ENCODE assay signal across 30 cellular contexts in the genomic region with DNA sequence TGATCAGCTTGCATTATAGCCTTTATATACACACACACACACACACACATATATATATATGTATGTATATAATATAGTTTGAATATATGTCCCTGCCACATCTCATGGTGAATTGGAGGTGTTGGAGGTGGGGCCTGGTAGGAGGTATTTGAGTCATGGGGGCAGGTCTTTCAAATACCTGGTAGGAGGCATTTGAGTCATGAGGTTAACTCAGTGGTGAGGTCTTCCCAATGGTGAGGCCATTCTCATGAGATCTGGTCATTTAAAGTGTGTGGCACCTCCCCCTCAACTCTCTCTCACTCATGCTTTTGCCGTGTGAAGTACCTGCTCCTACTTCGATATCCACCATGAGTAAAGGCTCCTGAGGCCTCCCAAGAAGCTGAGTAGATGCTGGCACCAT. TPM values are rescaled to one million over a fixed set of nuclear protein-coding genes. Genes with fewer than 3 reads are reported as not detected.
"Had no signal": no experiment of that assay in that cellular context is flagged by ENCODE, and none has a peak within 500 bp of the region (broad histone marks: within the 10 kb centered on the region; RNA-seq: fewer than 3 reads in every experiment).

No MANE protein-coding gene starts in this region.

- H2AFZ ChIP-seq: neural progenitor cell, parathyroid adenoma had no signal

- H3K4me1 Mint-ChIP-seq: naive thymus-derived CD4-positive, alpha-beta T cell; natural killer cell; neural progenitor cell had no signal

- H3K4me3 Mint-ChIP-seq: naive thymus-derived CD4-positive, alpha-beta T cell; natural killer cell; nephron; neural progenitor cell; stimulated activated memory B cell treated with anti-CD40 and anti-IgM and Interleukin-4, amounts not matched to agents 10 μg/mL and 1 μg/mL and 100 μg/mL, for 72 hours; stimulated activated naive CD8-positive, alpha-beta T cell treated with anti-CD3 and anti-CD28 coated beads, Interleukin-15, Interleukin-2, amounts not matched to agents 100 ng/mL and 50 ng/mL, for 24 hours; type B pancreatic cell had no signal

- H3K4me3 ChIP-seq: neural progenitor cell, ovary, psoas muscle, right lobe of liver, sigmoid colon, suprapubic skin, testis, tibial artery, transverse colon, upper lobe of right lung, uterus had no signal

- H3K9ac ChIP-seq: neural progenitor cell, parathyroid adenoma had no signal

- H3K9me3 Mint-ChIP-seq: natural killer cell; nephron; neural progenitor cell; stimulated activated memory B cell treated with anti-CD40 and anti-IgM and Interleukin-4, amounts not matched to agents 10 μg/mL and 1 μg/mL and 100 μg/mL, for 72 hours; stimulated activated naive CD8-positive, alpha-beta T cell treated with anti-CD3 and anti-CD28 coated beads, Interleukin-15, Interleukin-2, amounts not matched to agents 100 ng/mL and 50 ng/mL, for 24 hours; type B pancreatic cell had no signal

- H3K27me3 Mint-ChIP-seq: progenitor cell of endocrine pancreas, type B pancreatic cell had no signal

- DNase-seq: naive thymus-derived CD4-positive, alpha-beta T cell; natural killer cell; occipital lobe; ovary; posterior cingulate gyrus; psoas muscle; right cardiac atrium; right lobe of liver; sigmoid colon; small intestine; stimulated activated CD4-positive, alpha-beta T cell treated with anti-CD3 and anti-CD28 coated beads, Interleukin-15, amount 100 ng/mL, for 24 hours; stimulated activated CD4-positive, alpha-beta T cell treated with anti-CD3 and anti-CD28 coated beads, Interleukin-2, amount 100 ng/mL, for 24 hours; stimulated activated CD4-positive, alpha-beta T cell treated with anti-CD3 and anti-CD28 coated beads, Interleukin-2, amount 100 ng/mL, for 48 hours; stimulated activated CD4-positive, alpha-beta T cell treated with anti-CD3 and anti-CD28 coated beads, Interleukin-4, amount 100 ng/mL, for 24 hours; stimulated activated naive CD4-positive, alpha-beta T cell; substantia nigra; testis; tibial artery; transverse colon; upper lobe of right lung; uterus had no signal

- H3K4me2 ChIP-seq: neural progenitor cell had no signal

- H3K27me3 ChIP-seq: neural progenitor cell, ovary, right lobe of liver, sigmoid colon, suprapubic skin, testis, tibial artery, transverse colon, upper lobe of right lung, uterus had no signal

- H3K9me3 ChIP-seq: ovary, psoas muscle, right lobe of liver, sigmoid colon, suprapubic skin, testis, tibial artery, transverse colon, upper lobe of right lung, uterus had no signal

- H3K36me3 ChIP-seq: neural progenitor cell, ovary, right lobe of liver, sigmoid colon, suprapubic skin, tibial artery, transverse colon, upper lobe of right lung, uterus had no signal

- H3K27ac ChIP-seq: neural progenitor cell, ovary, parathyroid adenoma, psoas muscle, right lobe of liver, sigmoid colon, suprapubic skin, testis, tibial artery, transverse colon, upper lobe of right lung, uterus had no signal

- ATAC-seq: naive thymus-derived CD4-positive, alpha-beta T cell; natural killer cell; psoas muscle; right cardiac atrium; right lobe of liver; stimulated activated memory B cell treated with anti-CD40 and anti-IgM and Interleukin-4, amounts not matched to agents 10 μg/mL and 1 μg/mL and 100 μg/mL, for 72 hours; upper lobe of right lung had no signal

- H3K36me3 Mint-ChIP-seq: natural killer cell; neural progenitor cell; stimulated activated memory B cell treated with anti-CD40 and anti-IgM and Interleukin-4, amounts not matched to agents 10 μg/mL and 1 μg/mL and 100 μg/mL, for 72 hours; type B pancreatic cell had no signal

- H3K4me1 ChIP-seq: neural progenitor cell, psoas muscle, right lobe of liver, sigmoid colon, suprapubic skin, testis, transverse colon, upper lobe of right lung, uterus had no signal

- H3K27ac Mint-ChIP-seq: naive thymus-derived CD4-positive, alpha-beta T cell; natural killer cell; nephron; neural progenitor cell; progenitor cell of endocrine pancreas; stimulated activated memory B cell treated with anti-CD40 and anti-IgM and Interleukin-4, amounts not matched to agents 10 μg/mL and 1 μg/mL and 100 μg/mL, for 72 hours; stimulated activated naive CD8-positive, alpha-beta T cell treated with anti-CD3 and anti-CD28 coated beads, Interleukin-15, Interleukin-2, amounts not matched to agents 100 ng/mL and 50 ng/mL, for 24 hours; type B pancreatic cell had no signal

- FAIRE-seq: small intestine had no signal

- H3K79me2 ChIP-seq: parathyroid adenoma had no signal

RNA-seq across cellular contexts. Expression of a gene that starts 27.5 kb away (rescaled TPM):
- polyA plus RNA-seq: neural cell had no signal
